Comparison of ENCODE assay signal across 33 cellular contexts in genomic region chr2:199452991-199453379, GRCh38. TPM values are rescaled to one million over a fixed set of nuclear protein-coding genes. Genes with fewer than 3 reads are reported as not detected.
"Had no signal": no experiment of that assay in that cellular context is flagged by ENCODE, and none has a peak within 500 bp of the region (broad histone marks: within the 10 kb centered on the region; RNA-seq: fewer than 3 reads in every experiment).

No MANE protein-coding gene starts in this region.

- ATAC-seq: activated CD4-positive, CD25-positive, alpha-beta regulatory T cell treated with anti-CD3 and anti-CD28 coated beads, Interleukin-2, amount 50 U/mL, for 24 hours; esophagus mucosa; left lung; mucosa of descending colon; sciatic nerve; stimulated activated effector memory CD8-positive, alpha-beta T cell treated with anti-CD3 and anti-CD28 coated beads, Interleukin-12 subunit alpha, Interleukin-12 subunit beta, amount 100 ng/mL, for 72 hours; stimulated activated naive CD8-positive, alpha-beta T cell treated with anti-CD3 and anti-CD28 coated beads, Interleukin-15, amount 100 ng/mL, for 72 hours had no signal

- H3K27ac ChIP-seq: adrenal gland, cardiac muscle cell, left lung, neutrophil, ovary, prostate gland, skin epidermis, uterus, WERI-Rb-1 had no signal

- H3K4me3 ChIP-seq: adrenal gland, cardiac muscle cell, left lung, lung, mucosa of descending colon, ovary, prostate gland, skin epidermis, uterus had no signal

- H3K9me3 ChIP-seq: adrenal gland, left lung, mucosa of descending colon, neutrophil, ovary, prostate gland, uterus had no signal

- H3K36me3 ChIP-seq: adrenal gland, cardiac muscle cell, left lung, neutrophil, ovary, prostate gland, uterus, WERI-Rb-1 had no signal

- H3K4me1 ChIP-seq: prostate gland had no signal

- H3K27me3 ChIP-seq: ovary had no signal

- DNase-seq: activated CD4-positive, alpha-beta T cell treated with anti-CD3 and anti-CD28 coated beads for 48 hours; activated CD4-positive, alpha-beta T cell treated with anti-CD3 and anti-CD28 coated beads, Interleukin-2, amount 50 U/mL, for 48 hours; activated CD8-positive, alpha-beta memory T cell treated with anti-CD3 and anti-CD28 coated beads, Interleukin-2, amount 50 U/mL, for 4 hours; activated effector memory CD4-positive, alpha-beta T cell treated with anti-CD3 and anti-CD28 coated beads, Interleukin-2, amount 50 U/mL, for 16 hours; activated naive CD4-positive, alpha-beta T cell treated with anti-CD3 and anti-CD28 coated beads for 36 hours; activated naive CD8-positive, alpha-beta T cell treated with anti-CD3 and anti-CD28 coated beads for 36 hours; activated T-cell treated with anti-CD3 and anti-CD28 coated beads, Interleukin-2, amount 50 U/mL, for 1 hour; adrenal gland; aorta; cortex of kidney; endodermal cell; foreskin melanocyte; left lung; mesendoderm; mucosa of descending colon; ovary; retina; stimulated activated CD4-positive, alpha-beta T cell treated with anti-CD3 and anti-CD28 coated beads, Interleukin-4, amount 100 ng/mL, for 24 hours; stimulated activated naive CD8-positive, alpha-beta T cell treated with anti-CD3 and anti-CD28 coated beads, Interleukin-15, amount 100 ng/mL, for 72 hours; substantia nigra; T1000; uterus; WERI-Rb-1 had no signal

RNA-seq across cellular contexts. Expression of gene SATB2, which starts 4.8 kb away (rescaled TPM):
- total RNA-seq: activated T-helper 1 cell treated with anti-CD3 and anti-CD28 coated beads, Interleukin-12 subunit alpha, Interleukin-12 subunit beta, Interleukin-2, Interleukin-4 antibody, amounts not matched to agents 30 ng/mL and 10 ng/mL and 1 ng/mL, durations not matched to agents 14 hours and 24 hours and 36 hours had no signal
